ENCODE assay signal across 19 cellular contexts in genomic region chr1:91201699-91202098, GRCh38.
"Had no signal": no experiment of that assay in that cellular context is flagged by ENCODE, and none has a peak within 500 bp of the region (broad histone marks: within the 10 kb centered on the region; RNA-seq: fewer than 3 reads in every experiment).

No MANE protein-coding gene starts in this region.

- H3K27ac Mint-ChIP-seq: activated CD4-positive, alpha-beta T cell treated with anti-CD3 and anti-CD28 coated beads, Interleukin-2, amount 10 ng/mL, durations not matched to agents 24 days and 14 days; activated CD8-positive, alpha-beta memory T cell treated with anti-CD3 and anti-CD28 coated beads, Interleukin-2, amount 10 ng/mL, durations not matched to agents 7 days and 5 days; activated naive CD4-positive, alpha-beta T cell treated with anti-CD3 and anti-CD28 coated beads, Interleukin-2, amount 50 U/mL, for 24 hours; activated T-cell treated with anti-CD3 and anti-CD28 coated beads, Interleukin-2, amount 50 U/mL, for 24 hours; activated T-helper 1 cell treated with anti-CD3 and anti-CD28 coated beads, Interleukin-12 subunit alpha, Interleukin-12 subunit beta, Interleukin-2, Interleukin-4 antibody, amounts not matched to agents 30 ng/mL and 10 ng/mL and 1 ng/mL, durations not matched to agents 14 hours and 24 hours and 36 hours; T-helper 1 cell treated with Interleukin-12 subunit alpha and Interleukin-12 subunit beta and Interleukin-4 antibody, amounts not matched to agents 30 μg/mL and 1 μg/mL, for 36 hours had no signal

- H3K36me3 Mint-ChIP-seq: activated CD8-positive, alpha-beta memory T cell treated with anti-CD3 and anti-CD28 coated beads, Interleukin-2, amount 10 ng/mL, durations not matched to agents 7 days and 5 days; activated naive CD4-positive, alpha-beta T cell treated with anti-CD3 and anti-CD28 coated beads, Interleukin-2, amount 50 U/mL, for 24 hours had no signal

- DNase-seq: activated CD4-positive, alpha-beta T cell treated with anti-CD3 and anti-CD28 coated beads, Interleukin-2, amount 10 ng/mL, durations not matched to agents 24 days and 14 days; activated CD4-positive, alpha-beta T cell treated with anti-CD3 and anti-CD28 coated beads, Interleukin-2, amount 50 U/mL, for 48 hours; activated CD8-positive, alpha-beta memory T cell treated with anti-CD3 and anti-CD28 coated beads, Interleukin-2, amount 10 ng/mL, durations not matched to agents 7 days and 5 days; activated effector memory CD4-positive, alpha-beta T cell treated with Interleukin-2 at 50 U/mL for 16 hours; activated naive CD4-positive, alpha-beta T cell; activated T-cell treated with anti-CD3 and anti-CD28 coated beads, Interleukin-2, amount 50 U/mL, for 24 hours; aorta; central memory CD4-positive, alpha-beta T cell; MG63; NCI-H1436 treated with DMSO at 0.1 percent for 48 hours; NCI-H187; NCI-H446 treated with DMSO at 0.1 percent for 48 hours; NCI-H524 treated with DMSO at 0.1 percent for 48 hours; PC-9; SHP77 treated with DMSO at 0.1 percent for 48 hours had no signal

- H3K4me1 Mint-ChIP-seq: activated CD4-positive, alpha-beta T cell treated with anti-CD3 and anti-CD28 coated beads, Interleukin-2, amount 10 ng/mL, durations not matched to agents 24 days and 14 days; activated CD8-positive, alpha-beta memory T cell treated with anti-CD3 and anti-CD28 coated beads, Interleukin-2, amount 10 ng/mL, durations not matched to agents 7 days and 5 days; activated naive CD4-positive, alpha-beta T cell treated with anti-CD3 and anti-CD28 coated beads, Interleukin-2, amount 50 U/mL, for 24 hours had no signal

- ATAC-seq: activated CD4-positive, CD25-positive, alpha-beta regulatory T cell treated with anti-CD3 and anti-CD28 coated beads, Interleukin-2, amount 50 U/mL, for 24 hours; activated CD8-positive, alpha-beta memory T cell treated with anti-CD3 and anti-CD28 coated beads, Interleukin-2, amount 10 ng/mL, durations not matched to agents 7 days and 5 days had no signal

- H3K9me3 Mint-ChIP-seq: activated CD4-positive, alpha-beta T cell treated with anti-CD3 and anti-CD28 coated beads, Interleukin-2, amount 10 ng/mL, durations not matched to agents 24 days and 14 days; activated naive CD4-positive, alpha-beta T cell treated with anti-CD3 and anti-CD28 coated beads, Interleukin-2, amount 50 U/mL, for 24 hours; activated T-cell treated with anti-CD3 and anti-CD28 coated beads, Interleukin-2, amount 50 U/mL, for 24 hours; activated T-helper 1 cell treated with anti-CD3 and anti-CD28 coated beads, Interleukin-12 subunit alpha, Interleukin-12 subunit beta, Interleukin-2, Interleukin-4 antibody, amounts not matched to agents 30 ng/mL and 10 ng/mL and 1 ng/mL, durations not matched to agents 14 hours and 24 hours and 36 hours; T-helper 1 cell treated with Interleukin-12 subunit alpha and Interleukin-12 subunit beta and Interleukin-4 antibody, amounts not matched to agents 30 μg/mL and 1 μg/mL, for 36 hours had no signal

- H3K4me3 Mint-ChIP-seq: activated CD4-positive, alpha-beta T cell treated with anti-CD3 and anti-CD28 coated beads, Interleukin-2, amount 10 ng/mL, durations not matched to agents 24 days and 14 days; activated CD8-positive, alpha-beta memory T cell treated with anti-CD3 and anti-CD28 coated beads, Interleukin-2, amount 10 ng/mL, durations not matched to agents 7 days and 5 days; activated naive CD4-positive, alpha-beta T cell treated with anti-CD3 and anti-CD28 coated beads, Interleukin-2, amount 50 U/mL, for 24 hours; activated T-cell treated with anti-CD3 and anti-CD28 coated beads, Interleukin-2, amount 50 U/mL, for 24 hours; activated T-helper 1 cell treated with anti-CD3 and anti-CD28 coated beads, Interleukin-12 subunit alpha, Interleukin-12 subunit beta, Interleukin-2, Interleukin-4 antibody, amounts not matched to agents 30 ng/mL and 10 ng/mL and 1 ng/mL, durations not matched to agents 14 hours and 24 hours and 36 hours; T-helper 1 cell treated with Interleukin-12 subunit alpha and Interleukin-12 subunit beta and Interleukin-4 antibody, amounts not matched to agents 30 μg/mL and 1 μg/mL, for 36 hours had no signal
